In the genomic region with DNA sequence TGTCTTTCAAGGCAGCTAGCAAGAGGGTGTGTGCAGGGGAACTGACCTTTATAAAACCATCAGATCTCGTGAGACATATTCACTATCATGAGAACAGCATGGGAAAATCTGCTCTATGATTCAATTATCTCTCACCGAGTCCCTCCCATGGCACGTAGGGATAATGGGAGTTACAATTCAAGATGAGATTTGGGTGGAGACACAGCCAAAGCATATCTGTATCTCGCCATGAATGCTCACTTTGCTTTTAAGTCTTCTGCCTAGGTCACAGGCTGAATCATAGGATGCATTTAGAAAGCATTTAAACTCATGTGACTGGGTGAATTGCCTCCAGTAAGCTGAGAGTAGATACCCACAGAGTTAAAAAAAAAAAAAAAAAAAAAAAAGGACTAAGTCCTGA, we compare ENCODE assay signal across 22 cellular contexts.
DNase-seq lines count a peak whose midpoint lies in the region; ATAC-seq and TF ChIP-seq lines count a peak whose summit lies in the region.
"Had no signal": no experiment of that assay in that cellular context is flagged by ENCODE, and none has a peak within 500 bp of the region (broad histone marks: within the 10 kb centered on the region; RNA-seq: fewer than 3 reads in every experiment).

No MANE protein-coding gene starts in this region.

- ATAC-seq in GM18511 (IDR thresholded peaks at IDR 0.05; ENCODE audit: unreplicated experiment): no peak
- ATAC-seq in WTC11: no peak
- ATAC-seq: A549, GM12878, GM23338, HCT116 had no signal

- no peak overlapping the region for H3K4me3 Mint-ChIP-seq in WTC11
- H3K4me3 Mint-ChIP-seq: CD14-positive monocyte; CD4-positive, alpha-beta T cell; CD8-positive, alpha-beta memory T cell; GM23338; H9 had no signal

- no peaks in the 10 kb centered on the region for H3K27me3 Mint-ChIP-seq in WTC11 (ENCODE audit: low read depth)
- H3K27me3 Mint-ChIP-seq: CD4-positive, alpha-beta T cell; CD8-positive, alpha-beta memory T cell had no signal

- peaks cover 27% of the 10 kb centered on the region for H3K36me3 Mint-ChIP-seq in WTC11
- H3K36me3 Mint-ChIP-seq: CD14-positive monocyte; CD8-positive, alpha-beta memory T cell had no signal

- CTCF ChIA-PET in WTC11 (lab: Charles Lee): no interaction called here

- DNase-seq in LHCN-M2 (ENCODE audit: low read depth) (peak; percentile 25), amniotic epithelial cell (ENCODE audit: low read depth) (peak; percentile 34), foreskin melanocyte (peak; percentile 83), WTC11 (ENCODE audit: low spot score) (no peak), SIG-M5 treated with dmso at 0.1 percent for 504 hours (lab: John Stamatoyannopoulos, UW; ENCODE audit: unreplicated experiment) (no peak)
- DNase-seq: 8988T; ACHN; AML-193; BE2C; CD4-positive, alpha-beta T cell; CD8-positive, alpha-beta memory T cell; DMS 273 treated with DMSO at 0.1 percent for 48 hours; DMS79; EL; GDM1; H9 had no signal

- POLR2A ChIA-PET in WTC11 (lab: Charles Lee): no interaction called here

- no peaks in the 10 kb centered on the region for H3K4me1 Mint-ChIP-seq in WTC11
- H3K4me1 Mint-ChIP-seq: CD14-positive monocyte; CD8-positive, alpha-beta memory T cell had no signal

- TF ChIP-seq CTCF in WTC11 (IDR thresholded peaks at IDR 0.05): no peak

- no peak overlapping the region for H3K27ac Mint-ChIP-seq in WTC11
- H3K27ac Mint-ChIP-seq: CD14-positive monocyte; CD4-positive, alpha-beta T cell; CD8-positive, alpha-beta memory T cell; GM23338 had no signal

- peaks cover 29% of the 10 kb centered on the region for H3K9me3 Mint-ChIP-seq in WTC11

TF ChIP-seq in WTC11, 78 proteins besides CTCF, POLR2A, EP300 and RAD21 (continues in another document):
- TF ChIP-seq, protein P1, sequence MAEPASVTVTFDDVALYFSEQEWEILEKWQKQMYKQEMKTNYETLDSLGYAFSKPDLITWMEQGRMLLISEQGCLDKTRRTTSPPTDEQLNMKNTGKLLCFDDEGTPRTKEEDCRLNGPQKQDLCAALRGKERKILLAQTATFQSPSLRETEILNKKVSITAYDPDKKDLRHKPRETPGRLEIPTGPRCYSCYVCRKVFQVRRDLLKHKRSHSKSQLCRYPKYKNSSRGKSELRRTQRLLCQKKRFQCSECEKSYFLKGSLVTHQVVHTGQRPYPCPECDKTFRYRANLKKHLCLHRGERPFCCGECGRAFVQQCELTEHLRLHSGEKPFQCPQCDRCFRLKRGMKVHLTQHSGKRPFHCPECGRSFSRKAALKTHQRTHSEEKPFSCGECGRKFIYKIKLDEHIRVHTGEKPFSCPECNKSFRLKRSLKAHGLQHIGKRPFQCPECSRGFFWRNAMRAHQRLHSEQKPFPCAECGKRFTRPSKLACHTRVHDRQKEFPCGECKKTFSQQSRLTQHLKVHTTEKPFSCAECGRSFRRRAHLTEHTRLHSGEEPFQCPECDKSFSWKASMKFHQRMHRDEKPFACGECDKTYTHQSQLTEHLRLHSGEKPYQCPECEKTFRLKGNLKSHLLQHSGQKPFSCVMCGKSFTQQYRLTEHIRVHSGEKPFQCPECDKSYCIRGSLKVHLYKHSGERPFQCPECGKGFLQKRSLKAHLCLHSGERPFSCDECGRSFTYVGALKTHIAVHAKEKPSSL (CRISPR knock-in tag; conservative IDR thresholded peaks at IDR 0.05): no peak
- TF ChIP-seq ZNF219 (CRISPR knock-in tag; IDR thresholded peaks at IDR 0.05; ENCODE audit: borderline replicate concordance): no peak
- TF ChIP-seq PRDM15 (CRISPR knock-in tag; IDR thresholded peaks at IDR 0.05): no peak
- TF ChIP-seq IRF2 (CRISPR knock-in tag; IDR thresholded peaks at IDR 0.05; ENCODE audit: borderline replicate concordance, low read depth): no peak
- TF ChIP-seq, protein P2, sequence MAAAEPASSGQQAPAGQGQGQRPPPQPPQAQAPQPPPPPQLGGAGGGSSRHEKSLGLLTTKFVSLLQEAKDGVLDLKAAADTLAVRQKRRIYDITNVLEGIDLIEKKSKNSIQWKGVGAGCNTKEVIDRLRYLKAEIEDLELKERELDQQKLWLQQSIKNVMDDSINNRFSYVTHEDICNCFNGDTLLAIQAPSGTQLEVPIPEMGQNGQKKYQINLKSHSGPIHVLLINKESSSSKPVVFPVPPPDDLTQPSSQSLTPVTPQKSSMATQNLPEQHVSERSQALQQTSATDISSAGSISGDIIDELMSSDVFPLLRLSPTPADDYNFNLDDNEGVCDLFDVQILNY (CRISPR knock-in tag; IDR thresholded peaks at IDR 0.05): no peak
- no peak for TF ChIP-seq HMGXB4 (CRISPR knock-in tag; IDR thresholded peaks at IDR 0.05)
- TF ChIP-seq, protein P3, sequence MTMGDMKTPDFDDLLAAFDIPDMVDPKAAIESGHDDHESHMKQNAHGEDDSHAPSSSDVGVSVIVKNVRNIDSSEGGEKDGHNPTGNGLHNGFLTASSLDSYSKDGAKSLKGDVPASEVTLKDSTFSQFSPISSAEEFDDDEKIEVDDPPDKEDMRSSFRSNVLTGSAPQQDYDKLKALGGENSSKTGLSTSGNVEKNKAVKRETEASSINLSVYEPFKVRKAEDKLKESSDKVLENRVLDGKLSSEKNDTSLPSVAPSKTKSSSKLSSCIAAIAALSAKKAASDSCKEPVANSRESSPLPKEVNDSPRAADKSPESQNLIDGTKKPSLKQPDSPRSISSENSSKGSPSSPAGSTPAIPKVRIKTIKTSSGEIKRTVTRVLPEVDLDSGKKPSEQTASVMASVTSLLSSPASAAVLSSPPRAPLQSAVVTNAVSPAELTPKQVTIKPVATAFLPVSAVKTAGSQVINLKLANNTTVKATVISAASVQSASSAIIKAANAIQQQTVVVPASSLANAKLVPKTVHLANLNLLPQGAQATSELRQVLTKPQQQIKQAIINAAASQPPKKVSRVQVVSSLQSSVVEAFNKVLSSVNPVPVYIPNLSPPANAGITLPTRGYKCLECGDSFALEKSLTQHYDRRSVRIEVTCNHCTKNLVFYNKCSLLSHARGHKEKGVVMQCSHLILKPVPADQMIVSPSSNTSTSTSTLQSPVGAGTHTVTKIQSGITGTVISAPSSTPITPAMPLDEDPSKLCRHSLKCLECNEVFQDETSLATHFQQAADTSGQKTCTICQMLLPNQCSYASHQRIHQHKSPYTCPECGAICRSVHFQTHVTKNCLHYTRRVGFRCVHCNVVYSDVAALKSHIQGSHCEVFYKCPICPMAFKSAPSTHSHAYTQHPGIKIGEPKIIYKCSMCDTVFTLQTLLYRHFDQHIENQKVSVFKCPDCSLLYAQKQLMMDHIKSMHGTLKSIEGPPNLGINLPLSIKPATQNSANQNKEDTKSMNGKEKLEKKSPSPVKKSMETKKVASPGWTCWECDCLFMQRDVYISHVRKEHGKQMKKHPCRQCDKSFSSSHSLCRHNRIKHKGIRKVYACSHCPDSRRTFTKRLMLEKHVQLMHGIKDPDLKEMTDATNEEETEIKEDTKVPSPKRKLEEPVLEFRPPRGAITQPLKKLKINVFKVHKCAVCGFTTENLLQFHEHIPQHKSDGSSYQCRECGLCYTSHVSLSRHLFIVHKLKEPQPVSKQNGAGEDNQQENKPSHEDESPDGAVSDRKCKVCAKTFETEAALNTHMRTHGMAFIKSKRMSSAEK (CRISPR knock-in tag; IDR thresholded peaks at IDR 0.05; ENCODE audit: borderline replicate concordance): no peak
- TF ChIP-seq ZNF416 (CRISPR knock-in tag; IDR thresholded peaks at IDR 0.05): no peak
- no peak for TF ChIP-seq MYBL2 (CRISPR knock-in tag; IDR thresholded peaks at IDR 0.05)
- TF ChIP-seq NR2C2 (CRISPR knock-in tag; IDR thresholded peaks at IDR 0.05): no peak
- TF ChIP-seq OVOL2 (CRISPR knock-in tag; IDR thresholded peaks at IDR 0.05; ENCODE audit: borderline replicate concordance): no peak
- no peak for TF ChIP-seq SMAD3 (CRISPR knock-in tag; IDR thresholded peaks at IDR 0.05; ENCODE audit: borderline replicate concordance)
- TF ChIP-seq NFE2L1 (CRISPR knock-in tag; IDR thresholded peaks at IDR 0.05): no peak

Comparison
In these comparisons a context has a peak if more than half of its experiments do, and no peak if none do; other contexts are left out.
1. DNase-seq: peak in LHCN-M2 (single experiment), amniotic epithelial cell (single experiment) and foreskin melanocyte (single experiment); none in WTC11 (single experiment) and SIG-M5 treated with dmso at 0.1 percent for 504 hours (single experiment).